ENCODE assay signal across 13 cellular contexts in genomic region chr15:80697316-80697715, GRCh38. TPM values are rescaled to one million over a fixed set of nuclear protein-coding genes. Genes with fewer than 3 reads are reported as not detected.
A peak's percentile ranks its signal among the peaks of the same experiment; 100 is the strongest.
DNase-seq lines count a peak whose midpoint lies in the region; ATAC-seq and TF ChIP-seq lines count a peak whose summit lies in the region.
"Had no signal": no experiment of that assay in that cellular context is flagged by ENCODE, and none has a peak within 500 bp of the region (broad histone marks: within the 10 kb centered on the region; RNA-seq: fewer than 3 reads in every experiment).

No MANE protein-coding gene starts in this region.

- no peaks in the 10 kb centered on the region for H3K27me3 ChIP-seq in ACC112 (ENCODE audit: insufficient read depth, low read length)
- H3K27me3 ChIP-seq in brain microvascular endothelial cell (replicated peaks), result no peaks in the 10 kb centered on the region
- H3K27me3 ChIP-seq: gastrocnemius medialis had no signal

- peaks cover 9% of the 10 kb centered on the region for H3K4me1 ChIP-seq in ACC112 (ENCODE audit: control insufficient read depth, insufficient read depth, low read length, unreplicated experiment)

- no peak for DNase-seq in HFF-Myc (ENCODE audit: extremely low read depth, low read depth)
- DNase-seq in brain microvascular endothelial cell, result no peak
- no peak for DNase-seq in mesothelial cell of epicardium (ENCODE audit: low spot score in 2 of 2, unreplicated experiment in 2 of 2)
- no peak for DNase-seq in MV-4-11 (lab: John Stamatoyannopoulos, UW)
- DNase-seq in pons (ENCODE audit: low spot score), result no peak
- no peak for DNase-seq in endothelial cell (ENCODE audit: low spot score)
- DNase-seq: activated naive CD8-positive, alpha-beta T cell treated with anti-CD3 and anti-CD28 coated beads, Interleukin-2, amount 10 ng/mL, durations not matched to agents 7 days and 5 days; gastrocnemius medialis; GOT3; NCI-H2171 had no signal

- peaks cover 2% of the 10 kb centered on the region for H3K36me3 Mint-ChIP-seq in mesothelial cell of epicardium
- H3K36me3 Mint-ChIP-seq in endothelial cell (ENCODE audit: low read depth, unreplicated experiment), result no peaks in the 10 kb centered on the region

- H3K4me1 Mint-ChIP-seq in mesothelial cell of epicardium (peaks cover 39% of the 10 kb centered on the region), endothelial cell (ENCODE audit: unreplicated experiment) (peaks cover 14% of the 10 kb centered on the region)

- H3K27ac ChIP-seq in ACC112 (ENCODE audit: low read depth, low read length) (no peak overlapping the region), brain microvascular endothelial cell (no peak overlapping the region)
- H3K27ac ChIP-seq: gastrocnemius medialis, neutrophil had no signal

- no peak for TF ChIP-seq CTCF in HFF-Myc (IDR thresholded peaks at IDR 0.05; ENCODE audit: low read depth, low read length, missing control alignments)
- no peak for TF ChIP-seq CTCF in brain microvascular endothelial cell (IDR thresholded peaks at IDR 0.05; ENCODE audit: low read depth, low read length, missing control alignments)
- TF ChIP-seq CTCF in mesothelial cell of epicardium (IDR thresholded peaks at IDR 0.05; ENCODE audit: unreplicated experiment), result no peak
- TF ChIP-seq CTCF in endothelial cell (IDR thresholded peaks at IDR 0.05; ENCODE audit: unreplicated experiment), result no peak

- H3K27me3 Mint-ChIP-seq in mesothelial cell of epicardium (ENCODE audit: low read depth), result no peaks in the 10 kb centered on the region
- H3K27me3 Mint-ChIP-seq in endothelial cell (ENCODE audit: unreplicated experiment), result peaks cover 8% of the 10 kb centered on the region

- ATAC-seq in GM19463 (IDR thresholded peaks at IDR 0.05; ENCODE audit: unreplicated experiment), result no peak
- ATAC-seq: gastrocnemius medialis had no signal

- H3K27ac Mint-ChIP-seq in mesothelial cell of epicardium (no peak overlapping the region), endothelial cell (ENCODE audit: unreplicated experiment) (no peak overlapping the region)
- H3K27ac Mint-ChIP-seq: activated naive CD8-positive, alpha-beta T cell treated with anti-CD3 and anti-CD28 coated beads, Interleukin-2, amount 10 ng/mL, durations not matched to agents 7 days and 5 days had no signal

- H3K36me3 ChIP-seq in ACC112 (ENCODE audit: insufficient read depth, low read length) (no peaks in the 10 kb centered on the region), brain microvascular endothelial cell (replicated peaks) (no peaks in the 10 kb centered on the region)
- H3K36me3 ChIP-seq: gastrocnemius medialis, neutrophil had no signal

- H3K9me3 Mint-ChIP-seq in mesothelial cell of epicardium (no peaks in the 10 kb centered on the region), endothelial cell (ENCODE audit: unreplicated experiment) (no peaks in the 10 kb centered on the region)

- peak overlapping the region; percentile 83 for H3K4me3 ChIP-seq in ACC112 (ENCODE audit: low read depth, low read length)
- peak overlapping the region; percentile 77 for H3K4me3 ChIP-seq in HFF-Myc (replicated peaks; ENCODE audit: low read depth, low read length)
- peak overlapping the region; percentile 76 for H3K4me3 ChIP-seq in brain microvascular endothelial cell (ENCODE audit: low read depth, low read length)
- H3K4me3 ChIP-seq: gastrocnemius medialis had no signal

- H2AFZ ChIP-seq in ACC112 (ENCODE audit: low read length, unreplicated experiment), result no peak overlapping the region

- H3K4me3 Mint-ChIP-seq in mesothelial cell of epicardium (peak overlapping the region; percentile 88), endothelial cell (ENCODE audit: unreplicated experiment) (no peak overlapping the region)

- peaks cover 47% of the 10 kb centered on the region for H3K79me2 ChIP-seq in ACC112 (ENCODE audit: control insufficient read depth, insufficient read depth, low read length, unreplicated experiment)

- in situ Hi-C loops in brain microvascular endothelial cell (cut with HindIII; ENCODE audit: low pct_ligation_motif_present, low sequenced_read_pairs), result no loop called here

RNA-seq across cellular contexts. Expression of gene ABHD17C, which starts 2.2 kb away (rescaled TPM):
- total RNA-seq in mesothelial cell of epicardium (17.0 to 18.0 TPM (median 17.9 TPM) in 3 replicates), endothelial cell (ENCODE audit: unreplicated experiment) (3.3 TPM)
